16 cellular contexts compared by ENCODE assay signal in the genomic region with DNA sequence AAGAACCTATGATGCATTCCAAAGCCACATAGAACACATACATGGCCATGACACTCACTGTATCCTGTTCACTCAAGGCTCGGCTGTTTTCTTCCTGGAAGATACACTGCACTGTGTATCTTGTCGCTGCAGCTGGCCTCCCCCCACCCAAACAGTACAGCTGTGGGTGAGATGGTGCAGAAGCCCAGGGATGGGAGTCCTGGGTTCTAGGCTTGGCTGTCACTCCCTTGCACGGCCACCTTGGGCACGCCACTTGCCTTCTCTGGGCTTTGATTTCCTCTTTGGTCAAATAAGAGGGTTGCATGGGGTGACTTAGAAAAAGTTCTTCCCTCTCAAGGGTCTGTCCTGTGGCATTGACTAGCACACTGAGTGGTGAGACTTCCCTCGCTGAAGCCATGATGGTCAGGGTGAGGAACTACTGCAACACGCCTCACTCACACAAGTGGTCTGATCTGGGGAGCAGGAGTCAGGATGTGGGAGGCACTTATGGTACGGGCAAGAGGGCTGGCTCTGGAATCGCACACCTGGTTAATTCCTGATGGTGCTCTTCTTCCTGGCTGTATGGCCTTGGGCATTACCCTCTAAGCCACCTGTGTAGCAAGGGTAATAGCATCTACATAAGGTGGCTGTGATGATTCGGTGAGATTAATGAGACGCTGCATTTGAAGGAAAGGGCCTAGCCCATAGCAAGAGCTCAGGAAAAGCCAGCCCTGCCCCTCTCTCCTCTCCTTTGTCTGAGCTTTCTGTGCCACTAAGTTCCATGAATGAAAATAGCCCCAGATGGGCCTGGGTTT. TPM values are rescaled to one million over a fixed set of nuclear protein-coding genes. Genes with fewer than 3 reads are reported as not detected.
DNase-seq lines count a peak whose midpoint lies in the region; ATAC-seq and TF ChIP-seq lines count a peak whose summit lies in the region.
"Had no signal": no experiment of that assay in that cellular context is flagged by ENCODE, and none has a peak within 500 bp of the region (broad histone marks: within the 10 kb centered on the region; RNA-seq: fewer than 3 reads in every experiment).

No MANE protein-coding gene starts in this region.

- H3K4me3 ChIP-seq in adipocyte (ENCODE audit: low read length): peak overlapping the region; percentile 11
- H3K4me3 ChIP-seq: SJCRH30, transverse colon had no signal

- H3K36me3 Mint-ChIP-seq in activated CD8-positive, alpha-beta memory T cell treated with anti-CD3 and anti-CD28 coated beads, Interleukin-2, amount 10 ng/mL, durations not matched to agents 7 days and 5 days: peaks cover 19% of the 10 kb centered on the region
- H3K36me3 Mint-ChIP-seq in naive thymus-derived CD8-positive, alpha-beta T cell: peaks cover 0 to 34% (median 3%) of the 10 kb centered on the region in 3 donors
- H3K36me3 Mint-ChIP-seq in type B pancreatic cell: peaks cover 19% of the 10 kb centered on the region

- H3K9me3 ChIP-seq in adipocyte (ENCODE audit: control insufficient read depth, low read length): no peaks in the 10 kb centered on the region
- H3K9me3 ChIP-seq: transverse colon had no signal

- ATAC-seq in activated CD8-positive, alpha-beta memory T cell treated with anti-CD3 and anti-CD28 coated beads, Interleukin-2, amount 10 ng/mL, durations not matched to agents 7 days and 5 days: peak; percentile 16
- no peak for ATAC-seq in naive thymus-derived CD8-positive, alpha-beta T cell
- ATAC-seq in HG02678 (IDR thresholded peaks at IDR 0.05; ENCODE audit: unreplicated experiment): no peak

- H3K9me3 Mint-ChIP-seq in activated CD8-positive, alpha-beta memory T cell treated with anti-CD3 and anti-CD28 coated beads, Interleukin-2, amount 10 ng/mL, durations not matched to agents 7 days and 5 days (ENCODE audit: low read depth): no peaks in the 10 kb centered on the region
- H3K9me3 Mint-ChIP-seq in naive thymus-derived CD8-positive, alpha-beta T cell: no peaks in the 10 kb centered on the region
- no peaks in the 10 kb centered on the region for H3K9me3 Mint-ChIP-seq in type B pancreatic cell
- H3K9me3 Mint-ChIP-seq: activated B cell treated with CpG ODN at 0.5 μM for 24 hours had no signal

- peaks cover 3% of the 10 kb centered on the region for H3K4me1 Mint-ChIP-seq in activated CD8-positive, alpha-beta memory T cell treated with anti-CD3 and anti-CD28 coated beads, Interleukin-2, amount 10 ng/mL, durations not matched to agents 7 days and 5 days
- H3K4me1 Mint-ChIP-seq in naive thymus-derived CD8-positive, alpha-beta T cell: peaks cover 2 to 20% (median 4%) of the 10 kb centered on the region in 4 donors
- peaks cover 6% of the 10 kb centered on the region for H3K4me1 Mint-ChIP-seq in type B pancreatic cell (ENCODE audit: unreplicated experiment)

- peak; percentile 35 for DNase-seq in activated CD8-positive, alpha-beta memory T cell treated with anti-CD3 and anti-CD28 coated beads, Interleukin-2, amount 10 ng/mL, durations not matched to agents 7 days and 5 days
- DNase-seq in activated CD8-positive, alpha-beta memory T cell treated with anti-CD3 and anti-CD28 coated beads, Interleukin-2, amount 50 U/mL, for 48 hours: no peak
- DNase-seq in adipocyte (ENCODE audit: low read depth) (no peak), type B pancreatic cell (ENCODE audit: extremely low spot score, unreplicated experiment) (peak; percentile 49), NCI-H1694 (lab: John Stamatoyannopoulos, UW) (no peak)
- no peak for DNase-seq in naive thymus-derived CD8-positive, alpha-beta T cell
- no peak for DNase-seq in activated naive CD4-positive, alpha-beta T cell treated with anti-CD3 and anti-CD28 coated beads, Interleukin-2, amount 50 U/mL, for 16 hours
- DNase-seq: activated B cell treated with CpG ODN at 0.5 μM for 24 hours; central memory CD4-positive, alpha-beta T cell; DMS79 treated with DMSO at 0.1 percent for 48 hours; H7; NCI-H526 treated with DMSO at 0.1 percent for 48 hours; SJCRH30; transverse colon had no signal

- no peak for TF ChIP-seq CTCF in type B pancreatic cell (conservative IDR thresholded peaks at IDR 0.05)

- H3K27me3 Mint-ChIP-seq in activated CD8-positive, alpha-beta memory T cell treated with anti-CD3 and anti-CD28 coated beads, Interleukin-2, amount 10 ng/mL, durations not matched to agents 7 days and 5 days: no peaks in the 10 kb centered on the region
- no peaks in the 10 kb centered on the region for H3K27me3 Mint-ChIP-seq in naive thymus-derived CD8-positive, alpha-beta T cell
- H3K27me3 Mint-ChIP-seq in type B pancreatic cell: peaks cover 1% of the 10 kb centered on the region
- H3K27me3 Mint-ChIP-seq: activated B cell treated with CpG ODN at 0.5 μM for 24 hours had no signal

- POLR2A ChIA-PET in naive thymus-derived CD8-positive, alpha-beta T cell (lab: Charles Lee): interaction anchor here (0.8 kb wide), 1 partner anchor 12 kb away, joined by 3 read pairs; no protein-coding TSS in a partner anchor

- H3K9ac ChIP-seq in adipocyte (ENCODE audit: low read length): peak overlapping the region; percentile 14

- H3K27ac Mint-ChIP-seq in activated CD8-positive, alpha-beta memory T cell treated with anti-CD3 and anti-CD28 coated beads, Interleukin-2, amount 10 ng/mL, durations not matched to agents 7 days and 5 days: no peak overlapping the region
- peak overlapping the region in 7 of 10 donors; percentile 1 to 88 (median 28) for H3K27ac Mint-ChIP-seq in naive thymus-derived CD8-positive, alpha-beta T cell
- no peak overlapping the region for H3K27ac Mint-ChIP-seq in type B pancreatic cell
- H3K27ac Mint-ChIP-seq: activated B cell treated with CpG ODN at 0.5 μM for 24 hours had no signal

- peaks cover 33% of the 10 kb centered on the region for H3K36me3 ChIP-seq in adipocyte (ENCODE audit: control insufficient read depth, insufficient read depth, low read length, severe bottlenecking)

- H3K4me1 ChIP-seq in adipocyte (ENCODE audit: control insufficient read depth, insufficient read depth, low read length): peaks cover 27% of the 10 kb centered on the region
- H3K4me1 ChIP-seq: SJCRH30 had no signal

- H3K27me3 ChIP-seq in adipocyte (replicated peaks; ENCODE audit: control insufficient read depth, insufficient read depth, low read length): peaks cover 4% of the 10 kb centered on the region
- H3K27me3 ChIP-seq: SJCRH30, transverse colon had no signal

- H3K4me3 Mint-ChIP-seq in activated CD8-positive, alpha-beta memory T cell treated with anti-CD3 and anti-CD28 coated beads, Interleukin-2, amount 10 ng/mL, durations not matched to agents 7 days and 5 days: no peak overlapping the region
- no peak overlapping the region for H3K4me3 Mint-ChIP-seq in naive thymus-derived CD8-positive, alpha-beta T cell
- peak overlapping the region; percentile 26 for H3K4me3 Mint-ChIP-seq in type B pancreatic cell
- H3K4me3 Mint-ChIP-seq: activated B cell treated with CpG ODN at 0.5 μM for 24 hours; activated T-helper 1 cell treated with anti-CD3 and anti-CD28 coated beads, Interleukin-12 subunit alpha, Interleukin-12 subunit beta, Interleukin-2, Interleukin-4 antibody, amounts not matched to agents 30 ng/mL and 10 ng/mL and 1 ng/mL, durations not matched to agents 14 hours and 24 hours and 36 hours had no signal

- CTCF ChIA-PET in activated CD8-positive, alpha-beta memory T cell treated with anti-CD3 and anti-CD28 coated beads, Interleukin-2, amount 10 ng/mL, durations not matched to agents 7 days and 5 days (lab: Charles Lee): interaction anchor here (0.7 to 1.5 kb wide), 3 partner anchors 43 to 103 kb away, joined by 3 to 4 read pairs (median 4); no protein-coding TSS in a partner anchor

RNA-seq across cellular contexts. Expression of a gene that starts 44.0 kb away (rescaled TPM):
- 100 to 1,000 TPM; 196 to 320 TPM for total RNA-seq in activated CD8-positive, alpha-beta memory T cell treated with anti-CD3 and anti-CD28 coated beads, Interleukin-2, amount 10 ng/mL, durations not matched to agents 7 days and 5 days
- total RNA-seq in naive thymus-derived CD8-positive, alpha-beta T cell: 100 to 1,000 TPM; 129 to 131 TPM
- polyA plus RNA-seq in naive thymus-derived CD8-positive, alpha-beta T cell: 10 to 100 TPM; 81.3 to 88.1 (median 84.3) TPM
- total RNA-seq in type B pancreatic cell (ENCODE audit: low replicate concordance): 167 and 222 TPM in 2 replicates

Comparison
In these comparisons a context has a peak if more than half of its experiments do, and no peak if none do; other contexts are left out.
1. DNase-seq: peak in activated CD8-positive, alpha-beta memory T cell treated with anti-CD3 and anti-CD28 coated beads, Interleukin-2, amount 10 ng/mL, durations not matched to agents 7 days and 5 days (single experiment) and type B pancreatic cell (single experiment); none in activated CD8-positive, alpha-beta memory T cell treated with anti-CD3 and anti-CD28 coated beads, Interleukin-2, amount 50 U/mL, for 48 hours (single experiment), adipocyte (single experiment), naive thymus-derived CD8-positive, alpha-beta T cell (0 of 10), NCI-H1694 (single experiment) and activated naive CD4-positive, alpha-beta T cell treated with anti-CD3 and anti-CD28 coated beads, Interleukin-2, amount 50 U/mL, for 16 hours (single experiment).
2. H3K27ac Mint-ChIP-seq: peak in naive thymus-derived CD8-positive, alpha-beta T cell (7 of 10); none in activated CD8-positive, alpha-beta memory T cell treated with anti-CD3 and anti-CD28 coated beads, Interleukin-2, amount 10 ng/mL, durations not matched to agents 7 days and 5 days (single experiment) and type B pancreatic cell (single experiment).